ENCODE assay signal across 10 cellular contexts in the genomic region with DNA sequence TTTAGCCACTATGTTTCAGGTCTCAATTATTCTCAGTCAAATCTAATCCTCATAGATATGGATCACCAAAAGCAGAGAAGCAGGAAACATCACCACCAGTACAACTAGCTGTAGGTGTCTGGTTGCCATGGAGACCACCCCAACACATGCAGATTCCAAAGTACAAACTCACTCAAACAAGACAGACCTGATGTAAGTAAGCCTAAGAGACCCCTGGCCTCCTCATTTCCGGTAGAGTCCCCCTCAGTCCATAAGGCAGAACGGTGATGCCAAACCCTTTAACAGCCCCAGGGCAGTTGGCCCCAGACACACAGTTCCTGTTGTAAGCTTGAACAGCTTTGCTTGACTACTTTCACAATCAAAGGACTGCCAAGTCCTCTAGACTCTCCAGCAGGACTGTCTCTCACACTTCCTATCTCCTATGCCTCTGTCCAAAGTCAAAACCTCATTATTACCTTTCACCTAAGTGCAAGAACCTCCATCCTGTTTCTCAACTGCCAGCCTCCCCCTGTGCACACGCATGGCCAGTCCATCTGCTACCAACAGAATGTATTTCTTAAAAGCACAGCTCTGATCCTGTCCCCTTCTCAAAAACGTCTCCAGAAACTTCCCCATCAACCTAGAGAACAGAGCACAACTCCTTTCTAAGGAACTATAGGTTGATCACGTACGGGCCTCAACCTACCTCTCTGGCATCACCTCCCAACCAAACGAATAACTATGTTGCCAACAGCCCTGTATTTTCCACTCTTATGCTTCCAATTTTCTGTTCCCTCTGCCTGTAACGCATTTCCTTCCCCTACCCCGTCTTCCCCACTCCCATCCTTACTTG. TPM values are rescaled to one million over a fixed set of nuclear protein-coding genes. Genes with fewer than 3 reads are reported as not detected.
A peak's percentile ranks its signal among the peaks of the same experiment; 100 is the strongest.
DNase-seq lines count a peak whose midpoint lies in the region; ATAC-seq and TF ChIP-seq lines count a peak whose summit lies in the region.
"Had no signal": no experiment of that assay in that cellular context is flagged by ENCODE, and none has a peak within 500 bp of the region (broad histone marks: within the 10 kb centered on the region; RNA-seq: fewer than 3 reads in every experiment).

No MANE protein-coding gene starts in this region.

- no peaks in the 10 kb centered on the region for H3K79me2 ChIP-seq in Loucy (ENCODE audit: insufficient read depth, low read length)

- ATAC-seq in HG02885 (IDR thresholded peaks at IDR 0.05; ENCODE audit: poor library complexity, unreplicated experiment), result no peak
- ATAC-seq: gastroesophageal sphincter had no signal

- POLR2A ChIA-PET in GM10248 (lab: Yijun Ruan, JAX), result interaction anchor here (0.6 kb wide), 1 partner anchor 83 kb away, joined by 4 read pairs; no protein-coding TSS in a partner anchor

- no peak overlapping the region for H2AFZ ChIP-seq in Loucy (ENCODE audit: low read length)

- H3K9ac ChIP-seq in Loucy (ENCODE audit: low read depth, low read length, poor library complexity, severe bottlenecking), result no peak overlapping the region

- peak overlapping the region in 1 of 2 donors; percentile 48 for H3K27ac ChIP-seq in ascending aorta
- H3K27ac ChIP-seq: gastroesophageal sphincter, right lobe of liver had no signal

- DNase-seq in BE2C, result peak; percentile 32
- DNase-seq in cerebellum (ENCODE audit: low spot score), result peak; percentile 51
- peak; percentile 57 to 65 for DNase-seq in lung microvascular endothelial cell (ENCODE audit: low read depth in 2 of 2)
- no peak for DNase-seq in germinal center (ENCODE audit: low spot score)
- no peak for DNase-seq in ascending aorta (ENCODE audit: low spot score in 2 of 2)
- no peak for DNase-seq in GM10248 (ENCODE audit: extremely low spot score)
- DNase-seq: right lobe of liver had no signal

- peaks cover 26% of the 10 kb centered on the region for H3K4me1 ChIP-seq in BE2C
- peaks cover 27% of the 10 kb centered on the region for H3K4me1 ChIP-seq in Loucy (ENCODE audit: insufficient read depth, low read length, poor library complexity, severe bottlenecking)
- peaks cover 0 to 4% of the 10 kb centered on the region in 2 donors for H3K4me1 ChIP-seq in ascending aorta
- H3K4me1 ChIP-seq: right lobe of liver had no signal

- H3F3A ChIP-seq in Loucy (ENCODE audit: low read depth), result no peaks in the 10 kb centered on the region

- TF ChIP-seq CTCF in BE2C (IDR thresholded peaks at IDR 0.05; ENCODE audit: low read depth, low read length), result no peak
- no peak for TF ChIP-seq CTCF in Loucy (conservative IDR thresholded peaks at IDR 0.05; ENCODE audit: low read length)
- TF ChIP-seq CTCF in ascending aorta (IDR thresholded peaks at IDR 0.05), result no peak
- no peak for TF ChIP-seq CTCF in GM10248 (IDR thresholded peaks at IDR 0.05; ENCODE audit: control extremely low read depth, extremely low read depth, low read depth, missing control alignments)

- H3K4me3 ChIP-seq in BE2C (ENCODE audit: low read depth, low read length), result no peak overlapping the region
- H3K4me3 ChIP-seq in Loucy (ENCODE audit: low read length, poor library complexity, severe bottlenecking), result no peak overlapping the region
- H3K4me3 ChIP-seq in ascending aorta, result no peak overlapping the region
- H3K4me3 ChIP-seq: gastroesophageal sphincter, right lobe of liver had no signal

- H3K27me3 ChIP-seq in BE2C, result no peaks in the 10 kb centered on the region
- no peaks in the 10 kb centered on the region for H3K27me3 ChIP-seq in Loucy (ENCODE audit: insufficient read depth, low read length, poor library complexity, severe bottlenecking)
- H3K27me3 ChIP-seq in ascending aorta, result no peaks in the 10 kb centered on the region
- H3K27me3 ChIP-seq: gastroesophageal sphincter, right lobe of liver had no signal

- peaks cover 6% of the 10 kb centered on the region for H3K36me3 ChIP-seq in BE2C
- no peaks in the 10 kb centered on the region for H3K36me3 ChIP-seq in Loucy (ENCODE audit: insufficient read depth, low read length)
- H3K36me3 ChIP-seq in ascending aorta, result no peaks in the 10 kb centered on the region

- intact Hi-C loops in ascending aorta (cut with DNase I), result no loop called here

- H3K9me3 ChIP-seq in BE2C (no peaks in the 10 kb centered on the region; the same call in 1 of the 2 replicates), Loucy (ENCODE audit: insufficient read depth, low read depth, low read length) (no peaks in the 10 kb centered on the region; the same call in 1 of the 2 replicates), ascending aorta (no peaks in the 10 kb centered on the region)
- H3K9me3 ChIP-seq: right lobe of liver had no signal

- peak overlapping the region; percentile 17 for H3K4me2 ChIP-seq in Loucy (ENCODE audit: low read depth, low read length, poor library complexity, severe bottlenecking)

- CTCF ChIA-PET in GM10248 (lab: Yijun Ruan, JAX), result interaction anchor here (1.2 kb wide), 1 partner anchor 23 kb away, joined by 3 read pairs; no protein-coding TSS in a partner anchor

- no peaks in the 10 kb centered on the region for H4K20me1 ChIP-seq in Loucy (ENCODE audit: insufficient read depth, low read length, poor library complexity, severe bottlenecking)

- no peaks in the 10 kb centered on the region for H3K9me2 ChIP-seq in Loucy (replicated peaks; ENCODE audit: low read depth, low read length)

RNA-seq across cellular contexts. Expression of gene SLC39A11, which starts 23.9 kb away (rescaled TPM):
- 31.7 TPM for polyA plus RNA-seq in BE2C (2012; ENCODE audit: insufficient read depth, insufficient read length, low read depth)
- total RNA-seq in cerebellum (8.0 TPM), lung microvascular endothelial cell (6.5 and 12.7 TPM in 2 replicates), ascending aorta (4.9 TPM)

Comparison
In these comparisons a context has a peak if more than half of its experiments do, and no peak if none do; other contexts are left out.
1. DNase-seq: peak in BE2C (single experiment), cerebellum (single experiment) and lung microvascular endothelial cell (2 of 2); none in germinal center (single experiment), ascending aorta (0 of 2) and GM10248 (single experiment).